ENCODE assay signal across 18 cellular contexts in genomic region chr13:35964764-35965163, GRCh38.
DNase-seq lines count a peak whose midpoint lies in the region; ATAC-seq and TF ChIP-seq lines count a peak whose summit lies in the region.
"Had no signal": no experiment of that assay in that cellular context is flagged by ENCODE, and none has a peak within 500 bp of the region (broad histone marks: within the 10 kb centered on the region; RNA-seq: fewer than 3 reads in every experiment).

No MANE protein-coding gene starts in this region.

- H3K36me3 ChIP-seq in ACC112 (ENCODE audit: insufficient read depth, low read length), result no peaks in the 10 kb centered on the region
- no peaks in the 10 kb centered on the region for H3K36me3 ChIP-seq in esophagus muscularis mucosa
- no peaks in the 10 kb centered on the region for H3K36me3 ChIP-seq in right lobe of liver
- H3K36me3 ChIP-seq in esophagus squamous epithelium, result no peaks in the 10 kb centered on the region
- H3K36me3 ChIP-seq: Peyer's patch had no signal

- 55% methylated on average over 5 of the region's 5 CpGs for WGBS in esophagus muscularis mucosa
- 17% methylated on average over 5 of the region's 5 CpGs for WGBS in right lobe of liver (ENCODE audit: insufficient coverage, low coverage, low lambda C conversion rate, missing lambda C conversion rate)
- WGBS in esophagus squamous epithelium, 2 donors, result 34 to 37% methylated on average over 5 of the region's 5 CpGs

- H3K4me3 ChIP-seq in ACC112 (ENCODE audit: low read depth, low read length), result peak overlapping the region; percentile 31; the same call in 1 of the 2 replicates
- no peak overlapping the region for H3K4me3 ChIP-seq in esophagus muscularis mucosa
- H3K4me3 ChIP-seq in right lobe of liver, result no peak overlapping the region
- H3K4me3 ChIP-seq in esophagus squamous epithelium, result no peak overlapping the region
- H3K4me3 ChIP-seq: Peyer's patch had no signal

- ATAC-seq in right lobe of liver (peak; percentile 79 to 97 (median 92)), HG03520 (IDR thresholded peaks at IDR 0.05; ENCODE audit: unreplicated experiment) (no peak)
- ATAC-seq: activated CD4-positive, alpha-beta T cell treated with anti-CD3 and anti-CD28 coated beads for 36 hours had no signal

- H3K27me3 ChIP-seq in ACC112 (ENCODE audit: insufficient read depth, low read length) (no peaks in the 10 kb centered on the region), esophagus muscularis mucosa (no peaks in the 10 kb centered on the region), right lobe of liver (no peaks in the 10 kb centered on the region), esophagus squamous epithelium (no peaks in the 10 kb centered on the region)
- H3K27me3 ChIP-seq: Peyer's patch had no signal

- TF ChIP-seq CTCF in esophagus muscularis mucosa (IDR thresholded peaks at IDR 0.05) (no peak), right lobe of liver (IDR thresholded peaks at IDR 0.05) (no peak), esophagus squamous epithelium (IDR thresholded peaks at IDR 0.05) (no peak)

- no peaks in the 10 kb centered on the region for H3K79me2 ChIP-seq in ACC112 (ENCODE audit: control insufficient read depth, insufficient read depth, low read length, unreplicated experiment)

- H3K27ac ChIP-seq in ACC112 (ENCODE audit: low read depth, low read length) (peak overlapping the region; percentile 47), esophagus muscularis mucosa (replicated peaks in 1 of 4) (peak overlapping the region in 3 of 4 donors; percentile 6 to 63 (median 34)), right lobe of liver (no peak overlapping the region), esophagus squamous epithelium (peak overlapping the region in 2 of 4 donors; percentile 42 to 47)

- intact Hi-C loops in esophagus muscularis mucosa (cut with DNase I) (loop anchor here (5.0 kb wide), 1 partner anchor 242 kb away; no protein-coding TSS in a partner anchor), right lobe of liver (cut with DNase I) (no loop called here), esophagus squamous epithelium (cut with DNase I) (no loop called here)

- H3K4me1 ChIP-seq in ACC112 (ENCODE audit: control insufficient read depth, insufficient read depth, low read length, unreplicated experiment) (peaks cover 20% of the 10 kb centered on the region), esophagus muscularis mucosa (peaks cover 3 to 38% (median 16%) of the 10 kb centered on the region in 4 donors), right lobe of liver (peaks cover 0 to 6% (median 2%) of the 10 kb centered on the region in 4 donors), esophagus squamous epithelium (peaks cover 0 to 15% (median 0%) of the 10 kb centered on the region in 3 donors)
- H3K4me1 ChIP-seq: Peyer's patch had no signal

- no peak for TF ChIP-seq EP300 in esophagus muscularis mucosa (IDR thresholded peaks at IDR 0.05)

- peak; percentile 26 for DNase-seq in NCI-H69 (lab: John Stamatoyannopoulos, UW)
- no peak for DNase-seq in esophagus muscularis mucosa (ENCODE audit: extremely low spot score)
- DNase-seq in right lobe of liver, result no peak
- DNase-seq in esophagus squamous epithelium (lab: John Stamatoyannopoulos, UW), result no peak
- DNase-seq in stimulated activated naive CD4-positive, alpha-beta T cell (lab: John Stamatoyannopoulos, UW), result no peak
- no peak for DNase-seq in stimulated activated CD8-positive, alpha-beta memory T cell treated with anti-CD3 and anti-CD28 coated beads, Interleukin-4, amount 100 ng/mL, for 48 hours
- DNase-seq: activated CD4-positive, alpha-beta T cell treated with anti-CD3 and anti-CD28 coated beads for 36 hours; activated T-cell treated with anti-CD3 and anti-CD28 coated beads for 4 hours; Calu3; erythroblast; Kasumi-1; NCI-H187 treated with DMSO at 0.1 percent for 48 hours; NCI-H510A treated with DMSO at 0.1 percent for 48 hours; nephron progenitor cell; Peyer's patch; T-helper 1 cell had no signal

- H2AFZ ChIP-seq in ACC112 (ENCODE audit: low read length, unreplicated experiment), result no peak overlapping the region

- TF ChIP-seq POLR2A in esophagus muscularis mucosa (IDR thresholded peaks at IDR 0.05; ENCODE audit: low read depth) (no peak), right lobe of liver (IDR thresholded peaks at IDR 0.05) (no peak), esophagus squamous epithelium (IDR thresholded peaks at IDR 0.05) (no peak)

- H3K9me3 ChIP-seq in esophagus muscularis mucosa, result peaks cover 0 to 8% (median 0%) of the 10 kb centered on the region in 4 donors
- H3K9me3 ChIP-seq in right lobe of liver, result no peaks in the 10 kb centered on the region
- no peaks in the 10 kb centered on the region for H3K9me3 ChIP-seq in esophagus squamous epithelium

Comparison
In these comparisons a context has a peak if more than half of its experiments do, and no peak if none do; other contexts are left out.
1. H3K27ac ChIP-seq: peak in ACC112 (single experiment) and esophagus muscularis mucosa (3 of 4); none in right lobe of liver (0 of 3).